In the genomic region with DNA sequence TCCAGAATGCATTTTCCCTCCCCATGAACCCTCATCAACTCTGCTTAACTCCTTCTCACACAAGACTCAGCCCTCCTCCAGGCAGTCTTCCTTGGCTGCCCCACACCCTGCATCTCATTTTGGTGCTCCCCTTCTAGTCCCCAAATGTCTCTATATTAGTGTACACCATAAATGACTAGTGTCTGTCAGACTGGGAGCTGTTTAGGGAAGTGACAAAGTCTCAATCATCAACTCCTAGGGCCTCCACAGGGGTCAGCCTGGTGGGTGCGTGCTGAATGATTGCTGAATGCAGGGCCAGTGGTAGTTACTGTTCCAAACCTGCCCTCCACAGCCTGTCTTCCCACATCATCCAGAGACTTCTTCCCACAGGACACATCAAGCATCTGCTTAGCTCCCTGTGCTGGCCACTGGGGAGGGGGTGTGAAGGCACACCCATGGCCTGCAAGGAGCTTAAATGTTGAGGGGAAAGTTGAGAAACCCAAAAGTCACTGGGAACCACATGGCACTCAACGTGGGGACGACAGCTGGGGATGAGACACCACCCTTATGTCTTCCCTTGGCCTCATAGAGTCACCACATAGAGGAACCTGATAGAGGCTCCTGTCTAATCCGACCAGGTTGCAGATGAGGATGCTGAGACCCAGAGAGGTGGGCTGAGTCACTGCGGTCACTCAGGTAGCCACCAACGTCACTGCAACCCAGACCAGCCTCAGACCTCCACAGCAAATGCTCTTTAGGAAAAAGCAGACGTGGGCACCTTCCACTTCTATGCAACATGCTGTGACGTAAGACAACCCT, we compare ENCODE assay signal across 10 cellular contexts.
DNase-seq lines count a peak whose midpoint lies in the region; FAIRE-seq and TF ChIP-seq lines count a peak whose summit lies in the region.
"Had no signal": no experiment of that assay in that cellular context is flagged by ENCODE, and none has a peak within 500 bp of the region (broad histone marks: within the 10 kb centered on the region; RNA-seq: fewer than 3 reads in every experiment).

No MANE protein-coding gene starts in this region.

- TF ChIP-seq POLR2A in GM12892 (IDR thresholded peaks at IDR 0.05; ENCODE audit: low read depth, low read length) (no peak), uterus (IDR thresholded peaks at IDR 0.05) (no peak)

- H3K4me1 ChIP-seq in BLaER1 (peaks cover 96% of the 10 kb centered on the region), uterus (no peaks in the 10 kb centered on the region)

- H3K9me3 Mint-ChIP-seq in dendritic cell treated with granulocyte-macrophage colony-stimulating factor and Interleukin-4, amounts not matched to agents 40 ng/mL and 50 ng/mL, for 4 days: no peaks in the 10 kb centered on the region
- H3K9me3 Mint-ChIP-seq in type B pancreatic cell: no peaks in the 10 kb centered on the region

- H3K4me3 Mint-ChIP-seq in dendritic cell treated with granulocyte-macrophage colony-stimulating factor and Interleukin-4, amounts not matched to agents 40 ng/mL and 50 ng/mL, for 4 days: peak overlapping the region; percentile 1
- H3K4me3 Mint-ChIP-seq in type B pancreatic cell: no peak overlapping the region

- intact Hi-C loops in dendritic cell treated with granulocyte-macrophage colony-stimulating factor and Interleukin-4, amounts not matched to agents 40 ng/mL and 50 ng/mL, for 4 days (cut with micrococcal nuclease): no loop called here
- intact Hi-C loops in uterus (cut with DNase I; ENCODE audit: low total_unique reads): no loop called here

- H3K36me3 ChIP-seq in BLaER1 (no peaks in the 10 kb centered on the region), uterus (no peaks in the 10 kb centered on the region)

- H3K27ac ChIP-seq in BLaER1 (no peak overlapping the region), uterus (no peak overlapping the region)

- H3K27me3 ChIP-seq in BLaER1 (no peaks in the 10 kb centered on the region), uterus (no peaks in the 10 kb centered on the region)

- peaks cover 27% of the 10 kb centered on the region for H3K27me3 Mint-ChIP-seq in dendritic cell treated with granulocyte-macrophage colony-stimulating factor and Interleukin-4, amounts not matched to agents 40 ng/mL and 50 ng/mL, for 4 days
- H3K27me3 Mint-ChIP-seq in type B pancreatic cell: peaks cover 40% of the 10 kb centered on the region

- peak; percentile 89 for FAIRE-seq in GM12892 (lab: Jason Lieb, UNC)

- H3K27ac Mint-ChIP-seq in dendritic cell treated with granulocyte-macrophage colony-stimulating factor and Interleukin-4, amounts not matched to agents 40 ng/mL and 50 ng/mL, for 4 days: peak overlapping the region; percentile 84
- H3K27ac Mint-ChIP-seq in type B pancreatic cell: no peak overlapping the region

- no peaks in the 10 kb centered on the region for H3K36me3 Mint-ChIP-seq in dendritic cell treated with granulocyte-macrophage colony-stimulating factor and Interleukin-4, amounts not matched to agents 40 ng/mL and 50 ng/mL, for 4 days (ENCODE audit: low read depth)
- no peaks in the 10 kb centered on the region for H3K36me3 Mint-ChIP-seq in type B pancreatic cell

- H4K20me1 ChIP-seq in BLaER1: no peaks in the 10 kb centered on the region

- H3K4me3 ChIP-seq in BLaER1 (no peak overlapping the region), uterus (no peak overlapping the region)

- peaks cover 64% of the 10 kb centered on the region for H3K4me1 Mint-ChIP-seq in dendritic cell treated with granulocyte-macrophage colony-stimulating factor and Interleukin-4, amounts not matched to agents 40 ng/mL and 50 ng/mL, for 4 days (ENCODE audit: low read depth)
- H3K4me1 Mint-ChIP-seq in type B pancreatic cell (ENCODE audit: unreplicated experiment): peaks cover 8% of the 10 kb centered on the region

- DNase-seq in GM12892 (ENCODE audit: insufficient read length): no peak
- peak; percentile 50 for DNase-seq in MV-4-11 (lab: John Stamatoyannopoulos, UW)
- no peak for DNase-seq in DMS 273 (lab: John Stamatoyannopoulos, UW; ENCODE audit: unreplicated experiment)
- no peak for DNase-seq in HT-29 (ENCODE audit: low spot score)
- no peak for DNase-seq in type B pancreatic cell (ENCODE audit: extremely low spot score, unreplicated experiment)
- no peak for DNase-seq in uterus
- DNase-seq: SHP77; stimulated activated CD4-positive, alpha-beta T cell treated with anti-CD3 and anti-CD28 coated beads, Interleukin-12 subunit alpha, Interleukin-12 subunit beta, amount 100 ng/mL, for 4 hours had no signal

- TF ChIP-seq CTCF in type B pancreatic cell (conservative IDR thresholded peaks at IDR 0.05) (no peak), uterus (IDR thresholded peaks at IDR 0.05) (no peak)

- no peak overlapping the region for H3K9ac ChIP-seq in BLaER1

- peak overlapping the region; percentile 86; the same call in 1 of the 2 replicates for H3K4me2 ChIP-seq in BLaER1

- H3K9me3 ChIP-seq in BLaER1 (no peaks in the 10 kb centered on the region), uterus (no peaks in the 10 kb centered on the region)
